ENCODE assay signal across 24 cellular contexts in the genomic region with DNA sequence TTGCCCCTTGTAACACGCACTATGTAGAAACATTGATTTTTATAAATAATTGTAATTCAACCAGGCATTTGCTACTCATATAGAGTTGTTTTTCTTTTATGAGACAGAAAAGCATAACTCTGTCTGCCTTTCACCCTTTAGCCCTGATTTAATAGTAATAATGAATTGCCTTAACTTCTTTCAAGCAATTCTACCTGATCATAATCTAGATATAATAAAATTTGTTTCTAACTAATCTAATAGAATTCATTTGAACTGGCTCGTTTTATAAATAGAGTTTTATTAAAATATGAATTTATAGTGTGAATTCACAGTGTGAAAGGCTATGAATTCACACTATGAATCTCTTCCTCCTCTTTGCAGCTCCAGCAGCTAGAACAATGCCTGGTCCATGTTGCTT.
"Had no signal": no experiment of that assay in that cellular context is flagged by ENCODE, and none has a peak within 500 bp of the region (broad histone marks: within the 10 kb centered on the region; RNA-seq: fewer than 3 reads in every experiment).

No MANE protein-coding gene starts in this region.

- H3K4me3 ChIP-seq: colonic mucosa, coronary artery, dorsolateral prefrontal cortex, esophagus muscularis mucosa, esophagus squamous epithelium, gastrocnemius medialis, gastroesophageal sphincter, heart left ventricle, heart right ventricle had no signal

- H3K9me3 ChIP-seq: colonic mucosa, esophagus muscularis mucosa, esophagus squamous epithelium, gastrocnemius medialis, gastroesophageal sphincter, heart left ventricle, heart right ventricle had no signal

- H3K27ac ChIP-seq: colonic mucosa, coronary artery, dorsolateral prefrontal cortex, epithelial cell of prostate, esophagus muscularis mucosa, esophagus squamous epithelium, foreskin keratinocyte, gastrocnemius medialis, gastroesophageal sphincter, heart left ventricle, heart right ventricle had no signal

- DNase-seq: colonic mucosa; cortex of kidney; dermis blood vessel endothelial cell; dorsolateral prefrontal cortex; effector CD4-positive, alpha-beta T cell; effector CD8-positive, alpha-beta T cell; effector memory CD4-positive, alpha-beta T cell; effector memory CD8-positive, alpha-beta T cell; endodermal cell; erythroblast; esophagus squamous epithelium; foreskin fibroblast; foreskin keratinocyte; foreskin melanocyte; gastrocnemius medialis; glutamatergic neuron; head of caudate nucleus; heart left ventricle; heart right ventricle had no signal

- ATAC-seq: effector memory CD8-positive, alpha-beta T cell; esophagus mucosa; foreskin keratinocyte; gastrocnemius medialis; gastroesophageal sphincter; heart left ventricle; heart right ventricle had no signal

- H3K36me3 ChIP-seq: colonic mucosa, esophagus muscularis mucosa, esophagus squamous epithelium, gastrocnemius medialis, gastroesophageal sphincter, heart left ventricle, heart right ventricle had no signal

- H3K27me3 ChIP-seq: colonic mucosa, dorsolateral prefrontal cortex, esophagus muscularis mucosa, esophagus squamous epithelium, foreskin keratinocyte, gastrocnemius medialis, gastroesophageal sphincter, heart left ventricle, heart right ventricle had no signal

- H3K4me1 ChIP-seq: colonic mucosa, esophagus muscularis mucosa, esophagus squamous epithelium, foreskin keratinocyte, gastrocnemius medialis, gastroesophageal sphincter, heart left ventricle, heart right ventricle had no signal
